Comparison of ENCODE assay signal across 21 cellular contexts in genomic region chr12:119565404-119565803, GRCh38. TPM values are rescaled to one million over a fixed set of nuclear protein-coding genes. Genes with fewer than 3 reads are reported as not detected.
A peak's percentile ranks its signal among the peaks of the same experiment; 100 is the strongest.
DNase-seq lines count a peak whose midpoint lies in the region; TF ChIP-seq lines count a peak whose summit lies in the region.
"Had no signal": no experiment of that assay in that cellular context is flagged by ENCODE, and none has a peak within 500 bp of the region (broad histone marks: within the 10 kb centered on the region; RNA-seq: fewer than 3 reads in every experiment).

No MANE protein-coding gene starts in this region.

- H3K9me3 ChIP-seq in osteoblast (ENCODE audit: low read depth, low read length) (no peaks in the 10 kb centered on the region), sigmoid colon (no peaks in the 10 kb centered on the region)
- H3K9me3 ChIP-seq: A549; BE2C; BLaER1 treated with 17β-estradiol and CSF1 and Interleukin-3, amounts not matched to agents 10 nM and 100 nM had no signal

- TF ChIP-seq CTCF in osteoblast (IDR thresholded peaks at IDR 0.05; ENCODE audit: extremely low read depth, low read depth, low read length), result no peak
- TF ChIP-seq CTCF in osteocyte (IDR thresholded peaks at IDR 0.05), result no peak
- no peak for TF ChIP-seq CTCF in sigmoid colon (IDR thresholded peaks at IDR 0.05)

- WGBS in sigmoid colon, 2 donors, result 92 to 93% methylated on average over 3 of the region's 3 CpGs

- no peak overlapping the region for H2AFZ ChIP-seq in osteoblast (ENCODE audit: low read length)
- H2AFZ ChIP-seq: GM23338 had no signal

- no peak overlapping the region for H3K4me3 Mint-ChIP-seq in osteocyte (ENCODE audit: unreplicated experiment)
- H3K4me3 Mint-ChIP-seq: CD14-positive monocyte; CD4-positive, alpha-beta T cell; CD8-positive, alpha-beta memory T cell; GM23338; H9 had no signal

- H3K4me3 ChIP-seq in osteoblast (ENCODE audit: insufficient read depth, low read length) (no peak overlapping the region), sigmoid colon (no peak overlapping the region)
- H3K4me3 ChIP-seq: A549; BLaER1 treated with 17β-estradiol and CSF1 and Interleukin-3, amounts not matched to agents 10 nM and 100 nM; GM23338 had no signal

- no peaks in the 10 kb centered on the region for H3K36me3 ChIP-seq in osteoblast (ENCODE audit: insufficient read depth, low read length)
- no peaks in the 10 kb centered on the region for H3K36me3 ChIP-seq in sigmoid colon
- H3K36me3 ChIP-seq: BE2C; BLaER1 treated with 17β-estradiol and CSF1 and Interleukin-3, amounts not matched to agents 10 nM and 100 nM had no signal

- H3K4me1 ChIP-seq in osteoblast (ENCODE audit: insufficient read depth, low read length) (no peaks in the 10 kb centered on the region), sigmoid colon (no peaks in the 10 kb centered on the region)
- H3K4me1 ChIP-seq: A549; BE2C; BLaER1 treated with 17β-estradiol and CSF1 and Interleukin-3, amounts not matched to agents 10 nM and 100 nM had no signal

- no peaks in the 10 kb centered on the region for H3K79me2 ChIP-seq in osteoblast (ENCODE audit: insufficient read depth, low read length)

- H3K9me3 Mint-ChIP-seq in osteocyte (ENCODE audit: unreplicated experiment), result peaks cover 14% of the 10 kb centered on the region
- H3K9me3 Mint-ChIP-seq: CD14-positive monocyte; CD4-positive, alpha-beta T cell; CD8-positive, alpha-beta memory T cell; GM23338; H9 had no signal

- DNase-seq in HT-29 (ENCODE audit: low spot score) (peak; percentile 35), ecto neural progenitor cell (ENCODE audit: low spot score) (peak; percentile 33), osteoblast (ENCODE audit: insufficient read length, low spot score, missing footprints) (peak; percentile 48), osteocyte (ENCODE audit: extremely low spot score, unreplicated experiment) (no peak), sigmoid colon (no peak)
- DNase-seq in stimulated activated naive CD4-positive, alpha-beta T cell (lab: John Stamatoyannopoulos, UW), result no peak
- DNase-seq: 8988T; ACHN; AML-193; BE2C; CD4-positive, alpha-beta T cell; CD8-positive, alpha-beta memory T cell; DMS53; DMS79 treated with DMSO at 0.1 percent for 48 hours; GF-D8; H9 had no signal

- H3K36me3 Mint-ChIP-seq in osteocyte (ENCODE audit: unreplicated experiment), result no peaks in the 10 kb centered on the region
- H3K36me3 Mint-ChIP-seq: CD14-positive monocyte; CD8-positive, alpha-beta memory T cell had no signal

- no peaks in the 10 kb centered on the region for H4K20me1 ChIP-seq in osteoblast (ENCODE audit: insufficient read depth, low read length)
- H4K20me1 ChIP-seq: BLaER1 treated with 17β-estradiol and CSF1 and Interleukin-3, amounts not matched to agents 10 nM and 100 nM had no signal

- no peaks in the 10 kb centered on the region for H3K4me1 Mint-ChIP-seq in osteocyte (ENCODE audit: unreplicated experiment)
- H3K4me1 Mint-ChIP-seq: CD14-positive monocyte; CD8-positive, alpha-beta memory T cell; GM23338; H9 had no signal

- H3K27ac ChIP-seq in osteoblast (ENCODE audit: low read depth, low read length) (no peak overlapping the region), sigmoid colon (no peak overlapping the region)
- H3K27ac ChIP-seq: A549; BLaER1 treated with 17β-estradiol and CSF1 and Interleukin-3, amounts not matched to agents 10 nM and 100 nM had no signal

- TF ChIP-seq POLR2A in sigmoid colon (IDR thresholded peaks at IDR 0.05), result no peak

- H3K27me3 Mint-ChIP-seq in osteocyte (ENCODE audit: unreplicated experiment), result no peaks in the 10 kb centered on the region

- H3K27ac Mint-ChIP-seq in osteocyte (ENCODE audit: unreplicated experiment), result no peak overlapping the region
- H3K27ac Mint-ChIP-seq: CD4-positive, alpha-beta T cell; CD8-positive, alpha-beta memory T cell; GM23338; H9 had no signal

- H3K27me3 ChIP-seq in osteoblast (ENCODE audit: insufficient read depth, low read length), result no peaks in the 10 kb centered on the region
- H3K27me3 ChIP-seq in sigmoid colon, result no peaks in the 10 kb centered on the region
- H3K27me3 ChIP-seq: BLaER1 treated with 17β-estradiol and CSF1 and Interleukin-3, amounts not matched to agents 10 nM and 100 nM had no signal

- TF ChIP-seq EP300 in sigmoid colon (IDR thresholded peaks at IDR 0.05), result no peak

- intact Hi-C loops in sigmoid colon (cut with DNase I), result no loop called here

- H3K4me2 ChIP-seq in osteoblast (ENCODE audit: insufficient read depth, low read length), result no peak overlapping the region
- H3K4me2 ChIP-seq: A549; BLaER1 treated with 17β-estradiol and CSF1 and Interleukin-3, amounts not matched to agents 10 nM and 100 nM; GM23338 had no signal

RNA-seq across cellular contexts. Expression of gene TMEM233, which starts 28.2 kb away (rescaled TPM):
- not detected in 2 replicates for total RNA-seq in HT-29 (2014; rRNA removed; shearing (Covaris generic))
- under 0.01 TPM in 1 of 2 replicates, not detected in the other for total RNA-seq in osteoblast
- not detected in 2 replicates for total RNA-seq in osteocyte
- not detected for total RNA-seq in sigmoid colon
- polyA plus RNA-seq in sigmoid colon, result under 1 TPM in 1 of 3 donors, not detected in 2; 0.10 TPM
- total RNA-seq: CD4-positive, alpha-beta T cell; CD8-positive, alpha-beta memory T cell; G401; H9 had no signal
- polyA plus RNA-seq: A549; CD14-positive monocyte; CD8-positive, alpha-beta memory T cell had no signal

Comparison
In these comparisons a context has a peak if more than half of its experiments do, and no peak if none do; other contexts are left out.
1. DNase-seq: peak in HT-29 (single experiment), ecto neural progenitor cell (single experiment) and osteoblast (single experiment); none in osteocyte (single experiment), sigmoid colon (single experiment) and stimulated activated naive CD4-positive, alpha-beta T cell (0 of 6).